In the genomic region with DNA sequence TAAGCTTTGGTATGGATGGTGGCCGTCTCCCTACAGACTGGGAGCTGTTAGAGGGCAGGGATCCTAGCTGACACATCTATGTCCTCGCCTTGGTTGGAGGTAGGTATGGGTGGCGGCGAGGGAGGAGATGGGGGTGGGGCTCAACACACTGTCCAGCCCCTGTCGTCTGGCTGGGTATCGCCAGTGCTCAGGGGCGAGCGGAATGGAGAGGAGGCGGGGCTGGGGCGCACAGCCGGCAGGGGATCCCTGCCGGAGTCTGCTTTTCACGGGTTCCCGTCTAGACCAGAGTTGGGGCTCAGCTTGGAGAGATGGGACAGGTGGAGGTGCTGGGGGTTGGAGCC, we compare ENCODE assay signal across 1 cellular context.
TF ChIP-seq lines count a peak whose summit lies in the region.

No MANE protein-coding gene starts in this region.

TF ChIP-seq in HepG2, 621 proteins besides CTCF, POLR2A, EP300 and RAD21 (continued from another document and continues in another):
- TF ChIP-seq, protein P1, sequence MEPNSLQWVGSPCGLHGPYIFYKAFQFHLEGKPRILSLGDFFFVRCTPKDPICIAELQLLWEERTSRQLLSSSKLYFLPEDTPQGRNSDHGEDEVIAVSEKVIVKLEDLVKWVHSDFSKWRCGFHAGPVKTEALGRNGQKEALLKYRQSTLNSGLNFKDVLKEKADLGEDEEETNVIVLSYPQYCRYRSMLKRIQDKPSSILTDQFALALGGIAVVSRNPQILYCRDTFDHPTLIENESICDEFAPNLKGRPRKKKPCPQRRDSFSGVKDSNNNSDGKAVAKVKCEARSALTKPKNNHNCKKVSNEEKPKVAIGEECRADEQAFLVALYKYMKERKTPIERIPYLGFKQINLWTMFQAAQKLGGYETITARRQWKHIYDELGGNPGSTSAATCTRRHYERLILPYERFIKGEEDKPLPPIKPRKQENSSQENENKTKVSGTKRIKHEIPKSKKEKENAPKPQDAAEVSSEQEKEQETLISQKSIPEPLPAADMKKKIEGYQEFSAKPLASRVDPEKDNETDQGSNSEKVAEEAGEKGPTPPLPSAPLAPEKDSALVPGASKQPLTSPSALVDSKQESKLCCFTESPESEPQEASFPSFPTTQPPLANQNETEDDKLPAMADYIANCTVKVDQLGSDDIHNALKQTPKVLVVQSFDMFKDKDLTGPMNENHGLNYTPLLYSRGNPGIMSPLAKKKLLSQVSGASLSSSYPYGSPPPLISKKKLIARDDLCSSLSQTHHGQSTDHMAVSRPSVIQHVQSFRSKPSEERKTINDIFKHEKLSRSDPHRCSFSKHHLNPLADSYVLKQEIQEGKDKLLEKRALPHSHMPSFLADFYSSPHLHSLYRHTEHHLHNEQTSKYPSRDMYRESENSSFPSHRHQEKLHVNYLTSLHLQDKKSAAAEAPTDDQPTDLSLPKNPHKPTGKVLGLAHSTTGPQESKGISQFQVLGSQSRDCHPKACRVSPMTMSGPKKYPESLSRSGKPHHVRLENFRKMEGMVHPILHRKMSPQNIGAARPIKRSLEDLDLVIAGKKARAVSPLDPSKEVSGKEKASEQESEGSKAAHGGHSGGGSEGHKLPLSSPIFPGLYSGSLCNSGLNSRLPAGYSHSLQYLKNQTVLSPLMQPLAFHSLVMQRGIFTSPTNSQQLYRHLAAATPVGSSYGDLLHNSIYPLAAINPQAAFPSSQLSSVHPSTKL (CRISPR knock-in tag; IDR thresholded peaks at IDR 0.05) = peak; percentile 34; the same call in 1 of the 2 replicates
- TF ChIP-seq XBP1 (CRISPR knock-in tag; IDR thresholded peaks at IDR 0.05) (no peak), ZNF619 (CRISPR knock-in tag; IDR thresholded peaks at IDR 0.05) (no peak), MAZ (IDR thresholded peaks at IDR 0.05; ENCODE audit: borderline replicate concordance, low read depth, low read length) (no peak), MAZ (CRISPR knock-in tag; IDR thresholded peaks at IDR 0.05; ENCODE audit: low read depth) (no peak; the same call in 1 of the 2 replicates), HMG20A (CRISPR knock-in tag; IDR thresholded peaks at IDR 0.05; ENCODE audit: borderline replicate concordance) (no peak), ZNF605 (CRISPR knock-in tag; IDR thresholded peaks at IDR 0.05) (0 out of 2 replicates have a peak, but pooled peaks have one; percentile 7), TSC22D2 (CRISPR knock-in tag; IDR thresholded peaks at IDR 0.05; ENCODE audit: borderline replicate concordance) (no peak), ZSCAN22 (CRISPR knock-in tag; IDR thresholded peaks at IDR 0.05) (no peak), NFIB (CRISPR knock-in tag; IDR thresholded peaks at IDR 0.05; ENCODE audit: borderline replicate concordance) (no peak), ZEB1 (IDR thresholded peaks at IDR 0.05; ENCODE audit: insufficient replicate concordance, low read depth) (no peak), ZFP36L2 (CRISPR knock-in tag; IDR thresholded peaks at IDR 0.05) (no peak), SAP130 (CRISPR knock-in tag; IDR thresholded peaks at IDR 0.05; ENCODE audit: low read depth) (peak; percentile 42; the same call in 1 of the 2 replicates), ATF7-NPFF (CRISPR knock-in tag; IDR thresholded peaks at IDR 0.05; ENCODE audit: low read depth) (no peak), ZNF256 (CRISPR knock-in tag; conservative IDR thresholded peaks at IDR 0.05) (no peak), RCOR2 (CRISPR knock-in tag; IDR thresholded peaks at IDR 0.05) (no peak), ZKSCAN1 (IDR thresholded peaks at IDR 0.05; ENCODE audit: low read length) (no peak), CBX2 (IDR thresholded peaks at IDR 0.05; ENCODE audit: low read depth, low read length) (no peak), CBX2 (CRISPR knock-in tag; IDR thresholded peaks at IDR 0.05; ENCODE audit: low read depth) (no peak), SPEN (CRISPR knock-in tag; IDR thresholded peaks at IDR 0.05; ENCODE audit: low read depth) (no peak), ZNF547 (CRISPR knock-in tag; IDR thresholded peaks at IDR 0.05) (no peak), ZMAT3 (CRISPR knock-in tag; conservative IDR thresholded peaks at IDR 0.05) (no peak)
- TF ChIP-seq, protein P2, sequence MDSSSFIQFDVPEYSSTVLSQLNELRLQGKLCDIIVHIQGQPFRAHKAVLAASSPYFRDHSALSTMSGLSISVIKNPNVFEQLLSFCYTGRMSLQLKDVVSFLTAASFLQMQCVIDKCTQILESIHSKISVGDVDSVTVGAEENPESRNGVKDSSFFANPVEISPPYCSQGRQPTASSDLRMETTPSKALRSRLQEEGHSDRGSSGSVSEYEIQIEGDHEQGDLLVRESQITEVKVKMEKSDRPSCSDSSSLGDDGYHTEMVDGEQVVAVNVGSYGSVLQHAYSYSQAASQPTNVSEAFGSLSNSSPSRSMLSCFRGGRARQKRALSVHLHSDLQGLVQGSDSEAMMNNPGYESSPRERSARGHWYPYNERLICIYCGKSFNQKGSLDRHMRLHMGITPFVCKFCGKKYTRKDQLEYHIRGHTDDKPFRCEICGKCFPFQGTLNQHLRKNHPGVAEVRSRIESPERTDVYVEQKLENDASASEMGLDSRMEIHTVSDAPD (CRISPR knock-in tag; IDR thresholded peaks at IDR 0.05) = no peak
- TF ChIP-seq, protein P3, sequence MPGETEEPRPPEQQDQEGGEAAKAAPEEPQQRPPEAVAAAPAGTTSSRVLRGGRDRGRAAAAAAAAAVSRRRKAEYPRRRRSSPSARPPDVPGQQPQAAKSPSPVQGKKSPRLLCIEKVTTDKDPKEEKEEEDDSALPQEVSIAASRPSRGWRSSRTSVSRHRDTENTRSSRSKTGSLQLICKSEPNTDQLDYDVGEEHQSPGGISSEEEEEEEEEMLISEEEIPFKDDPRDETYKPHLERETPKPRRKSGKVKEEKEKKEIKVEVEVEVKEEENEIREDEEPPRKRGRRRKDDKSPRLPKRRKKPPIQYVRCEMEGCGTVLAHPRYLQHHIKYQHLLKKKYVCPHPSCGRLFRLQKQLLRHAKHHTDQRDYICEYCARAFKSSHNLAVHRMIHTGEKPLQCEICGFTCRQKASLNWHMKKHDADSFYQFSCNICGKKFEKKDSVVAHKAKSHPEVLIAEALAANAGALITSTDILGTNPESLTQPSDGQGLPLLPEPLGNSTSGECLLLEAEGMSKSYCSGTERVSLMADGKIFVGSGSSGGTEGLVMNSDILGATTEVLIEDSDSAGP (CRISPR knock-in tag; IDR thresholded peaks at IDR 0.05; ENCODE audit: borderline replicate concordance) = no peak
- TF ChIP-seq, protein P4, sequence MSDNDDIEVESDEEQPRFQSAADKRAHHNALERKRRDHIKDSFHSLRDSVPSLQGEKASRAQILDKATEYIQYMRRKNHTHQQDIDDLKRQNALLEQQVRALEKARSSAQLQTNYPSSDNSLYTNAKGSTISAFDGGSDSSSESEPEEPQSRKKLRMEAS (IDR thresholded peaks at IDR 0.05) = 0 out of 2 replicates have a peak, but pooled peaks have one; percentile 30
- TF ChIP-seq, protein P5, sequence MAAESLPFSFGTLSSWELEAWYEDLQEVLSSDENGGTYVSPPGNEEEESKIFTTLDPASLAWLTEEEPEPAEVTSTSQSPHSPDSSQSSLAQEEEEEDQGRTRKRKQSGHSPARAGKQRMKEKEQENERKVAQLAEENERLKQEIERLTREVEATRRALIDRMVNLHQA (CRISPR knock-in tag; IDR thresholded peaks at IDR 0.05) = no peak
- TF ChIP-seq, protein P6, sequence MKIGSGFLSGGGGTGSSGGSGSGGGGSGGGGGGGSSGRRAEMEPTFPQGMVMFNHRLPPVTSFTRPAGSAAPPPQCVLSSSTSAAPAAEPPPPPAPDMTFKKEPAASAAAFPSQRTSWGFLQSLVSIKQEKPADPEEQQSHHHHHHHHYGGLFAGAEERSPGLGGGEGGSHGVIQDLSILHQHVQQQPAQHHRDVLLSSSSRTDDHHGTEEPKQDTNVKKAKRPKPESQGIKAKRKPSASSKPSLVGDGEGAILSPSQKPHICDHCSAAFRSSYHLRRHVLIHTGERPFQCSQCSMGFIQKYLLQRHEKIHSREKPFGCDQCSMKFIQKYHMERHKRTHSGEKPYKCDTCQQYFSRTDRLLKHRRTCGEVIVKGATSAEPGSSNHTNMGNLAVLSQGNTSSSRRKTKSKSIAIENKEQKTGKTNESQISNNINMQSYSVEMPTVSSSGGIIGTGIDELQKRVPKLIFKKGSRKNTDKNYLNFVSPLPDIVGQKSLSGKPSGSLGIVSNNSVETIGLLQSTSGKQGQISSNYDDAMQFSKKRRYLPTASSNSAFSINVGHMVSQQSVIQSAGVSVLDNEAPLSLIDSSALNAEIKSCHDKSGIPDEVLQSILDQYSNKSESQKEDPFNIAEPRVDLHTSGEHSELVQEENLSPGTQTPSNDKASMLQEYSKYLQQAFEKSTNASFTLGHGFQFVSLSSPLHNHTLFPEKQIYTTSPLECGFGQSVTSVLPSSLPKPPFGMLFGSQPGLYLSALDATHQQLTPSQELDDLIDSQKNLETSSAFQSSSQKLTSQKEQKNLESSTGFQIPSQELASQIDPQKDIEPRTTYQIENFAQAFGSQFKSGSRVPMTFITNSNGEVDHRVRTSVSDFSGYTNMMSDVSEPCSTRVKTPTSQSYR (CRISPR knock-in tag; IDR thresholded peaks at IDR 0.05; ENCODE audit: borderline replicate concordance) = peak; percentile 58; the same call in 1 of the 2 replicates
- TF ChIP-seq, protein P7, sequence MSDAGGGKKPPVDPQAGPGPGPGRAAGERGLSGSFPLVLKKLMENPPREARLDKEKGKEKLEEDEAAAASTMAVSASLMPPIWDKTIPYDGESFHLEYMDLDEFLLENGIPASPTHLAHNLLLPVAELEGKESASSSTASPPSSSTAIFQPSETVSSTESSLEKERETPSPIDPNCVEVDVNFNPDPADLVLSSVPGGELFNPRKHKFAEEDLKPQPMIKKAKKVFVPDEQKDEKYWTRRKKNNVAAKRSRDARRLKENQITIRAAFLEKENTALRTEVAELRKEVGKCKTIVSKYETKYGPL (CRISPR knock-in tag; IDR thresholded peaks at IDR 0.05) = no peak
- TF ChIP-seq, protein P8, sequence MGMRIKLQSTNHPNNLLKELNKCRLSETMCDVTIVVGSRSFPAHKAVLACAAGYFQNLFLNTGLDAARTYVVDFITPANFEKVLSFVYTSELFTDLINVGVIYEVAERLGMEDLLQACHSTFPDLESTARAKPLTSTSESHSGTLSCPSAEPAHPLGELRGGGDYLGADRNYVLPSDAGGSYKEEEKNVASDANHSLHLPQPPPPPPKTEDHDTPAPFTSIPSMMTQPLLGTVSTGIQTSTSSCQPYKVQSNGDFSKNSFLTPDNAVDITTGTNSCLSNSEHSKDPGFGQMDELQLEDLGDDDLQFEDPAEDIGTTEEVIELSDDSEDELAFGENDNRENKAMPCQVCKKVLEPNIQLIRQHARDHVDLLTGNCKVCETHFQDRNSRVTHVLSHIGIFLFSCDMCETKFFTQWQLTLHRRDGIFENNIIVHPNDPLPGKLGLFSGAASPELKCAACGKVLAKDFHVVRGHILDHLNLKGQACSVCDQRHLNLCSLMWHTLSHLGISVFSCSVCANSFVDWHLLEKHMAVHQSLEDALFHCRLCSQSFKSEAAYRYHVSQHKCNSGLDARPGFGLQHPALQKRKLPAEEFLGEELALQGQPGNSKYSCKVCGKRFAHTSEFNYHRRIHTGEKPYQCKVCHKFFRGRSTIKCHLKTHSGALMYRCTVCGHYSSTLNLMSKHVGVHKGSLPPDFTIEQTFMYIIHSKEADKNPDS (CRISPR knock-in tag; IDR thresholded peaks at IDR 0.05) = no peak
- TF ChIP-seq, protein P9, sequence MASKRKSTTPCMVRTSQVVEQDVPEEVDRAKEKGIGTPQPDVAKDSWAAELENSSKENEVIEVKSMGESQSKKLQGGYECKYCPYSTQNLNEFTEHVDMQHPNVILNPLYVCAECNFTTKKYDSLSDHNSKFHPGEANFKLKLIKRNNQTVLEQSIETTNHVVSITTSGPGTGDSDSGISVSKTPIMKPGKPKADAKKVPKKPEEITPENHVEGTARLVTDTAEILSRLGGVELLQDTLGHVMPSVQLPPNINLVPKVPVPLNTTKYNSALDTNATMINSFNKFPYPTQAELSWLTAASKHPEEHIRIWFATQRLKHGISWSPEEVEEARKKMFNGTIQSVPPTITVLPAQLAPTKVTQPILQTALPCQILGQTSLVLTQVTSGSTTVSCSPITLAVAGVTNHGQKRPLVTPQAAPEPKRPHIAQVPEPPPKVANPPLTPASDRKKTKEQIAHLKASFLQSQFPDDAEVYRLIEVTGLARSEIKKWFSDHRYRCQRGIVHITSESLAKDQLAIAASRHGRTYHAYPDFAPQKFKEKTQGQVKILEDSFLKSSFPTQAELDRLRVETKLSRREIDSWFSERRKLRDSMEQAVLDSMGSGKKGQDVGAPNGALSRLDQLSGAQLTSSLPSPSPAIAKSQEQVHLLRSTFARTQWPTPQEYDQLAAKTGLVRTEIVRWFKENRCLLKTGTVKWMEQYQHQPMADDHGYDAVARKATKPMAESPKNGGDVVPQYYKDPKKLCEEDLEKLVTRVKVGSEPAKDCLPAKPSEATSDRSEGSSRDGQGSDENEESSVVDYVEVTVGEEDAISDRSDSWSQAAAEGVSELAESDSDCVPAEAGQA (IDR thresholded peaks at IDR 0.05; ENCODE audit: low read depth) = no peak
- TF ChIP-seq, protein P9 (CRISPR knock-in tag; IDR thresholded peaks at IDR 0.05; ENCODE audit: borderline replicate concordance) = no peak
- TF ChIP-seq, protein P10, sequence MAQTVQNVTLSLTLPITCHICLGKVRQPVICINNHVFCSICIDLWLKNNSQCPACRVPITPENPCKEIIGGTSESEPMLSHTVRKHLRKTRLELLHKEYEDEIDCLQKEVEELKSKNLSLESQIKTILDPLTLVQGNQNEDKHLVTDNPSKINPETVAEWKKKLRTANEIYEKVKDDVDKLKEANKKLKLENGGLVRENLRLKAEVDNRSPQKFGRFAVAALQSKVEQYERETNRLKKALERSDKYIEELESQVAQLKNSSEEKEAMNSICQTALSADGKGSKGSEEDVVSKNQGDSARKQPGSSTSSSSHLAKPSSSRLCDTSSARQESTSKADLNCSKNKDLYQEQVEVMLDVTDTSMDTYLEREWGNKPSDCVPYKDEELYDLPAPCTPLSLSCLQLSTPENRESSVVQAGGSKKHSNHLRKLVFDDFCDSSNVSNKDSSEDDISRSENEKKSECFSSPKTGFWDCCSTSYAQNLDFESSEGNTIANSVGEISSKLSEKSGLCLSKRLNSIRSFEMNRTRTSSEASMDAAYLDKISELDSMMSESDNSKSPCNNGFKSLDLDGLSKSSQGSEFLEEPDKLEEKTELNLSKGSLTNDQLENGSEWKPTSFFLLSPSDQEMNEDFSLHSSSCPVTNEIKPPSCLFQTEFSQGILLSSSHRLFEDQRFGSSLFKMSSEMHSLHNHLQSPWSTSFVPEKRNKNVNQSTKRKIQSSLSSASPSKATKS (CRISPR knock-in tag; IDR thresholded peaks at IDR 0.05) = no peak
